Comparison of ENCODE assay signal across 10 cellular contexts in the genomic region with DNA sequence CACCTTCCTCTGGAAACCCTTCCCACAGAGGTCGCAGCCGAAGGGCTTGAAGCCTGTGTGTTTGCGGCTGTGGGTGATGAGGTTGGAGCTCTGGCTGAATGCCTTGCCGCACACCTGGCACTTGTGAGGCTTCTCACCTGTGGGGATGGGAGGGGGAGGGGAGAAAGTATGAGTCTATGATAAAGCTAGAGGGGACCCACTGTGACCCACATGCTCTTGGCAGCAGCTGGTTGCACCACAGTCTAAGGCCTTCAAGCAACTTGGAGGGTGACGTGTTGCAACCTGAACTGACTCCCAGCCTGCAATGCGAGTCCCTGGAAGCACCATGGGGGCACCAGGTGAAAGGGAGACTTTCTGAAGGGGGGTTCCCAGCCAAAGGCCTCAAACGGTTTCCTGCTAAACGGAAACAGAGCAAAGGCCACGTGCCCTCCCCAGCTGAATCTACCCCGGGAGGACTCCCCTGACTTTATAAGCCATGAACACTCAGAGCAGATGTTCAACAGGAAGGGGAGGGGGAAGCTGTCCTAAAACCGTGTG. TPM values are rescaled to one million over a fixed set of nuclear protein-coding genes. Genes with fewer than 3 reads are reported as not detected.
DNase-seq lines count a peak whose midpoint lies in the region; ATAC-seq and TF ChIP-seq lines count a peak whose summit lies in the region.
"Had no signal": no experiment of that assay in that cellular context is flagged by ENCODE, and none has a peak within 500 bp of the region (broad histone marks: within the 10 kb centered on the region; RNA-seq: fewer than 3 reads in every experiment).

No MANE protein-coding gene starts in this region.

- TF ChIP-seq CTCF in Loucy (conservative IDR thresholded peaks at IDR 0.05; ENCODE audit: low read length) (no peak), tibial nerve (IDR thresholded peaks at IDR 0.05) (no peak)

- peak overlapping the region; percentile 8 for H3K4me3 ChIP-seq in Loucy (ENCODE audit: low read length, poor library complexity, severe bottlenecking)
- H3K4me3 ChIP-seq in tibial nerve: no peak overlapping the region

- peak; percentile 67 for DNase-seq in activated CD8-positive, alpha-beta memory T cell treated with anti-CD3 and anti-CD28 coated beads, Interleukin-2, amount 50 U/mL, for 4 hours
- DNase-seq in stimulated activated CD4-positive, alpha-beta T cell treated with anti-CD3 and anti-CD28 coated beads, Interleukin-12 subunit alpha, Interleukin-12 subunit beta, amount 100 ng/mL, for 4 hours: peak; percentile 28
- DNase-seq in AG08395 (ENCODE audit: low spot score) (no peak), anterior cingulate cortex (lab: John Stamatoyannopoulos, UW) (no peak), tibial nerve (ENCODE audit: low spot score in 2 of 2) (no peak), NCI-H446 treated with DMSO at 0.1 percent for 48 hours (lab: John Stamatoyannopoulos, UW) (no peak)
- DNase-seq: NCI-H526, nucleus accumbens had no signal

- 55 to 65% methylated on average over 11 of the region's 11 CpGs for WGBS in tibial nerve, 2 donors

- no peak overlapping the region; the same call in 1 of the 2 replicates for H2AFZ ChIP-seq in Loucy (ENCODE audit: low read length)

- H3K9me3 ChIP-seq in Loucy (ENCODE audit: insufficient read depth, low read depth, low read length) (no peaks in the 10 kb centered on the region), tibial nerve (no peaks in the 10 kb centered on the region)

- H3K4me1 ChIP-seq in Loucy (ENCODE audit: insufficient read depth, low read length, poor library complexity, severe bottlenecking) (peaks cover 43% of the 10 kb centered on the region), tibial nerve (peaks cover 0 to 10% (median 4%) of the 10 kb centered on the region in 4 donors)

- H3K27me3 ChIP-seq in Loucy (ENCODE audit: insufficient read depth, low read length, poor library complexity, severe bottlenecking) (no peaks in the 10 kb centered on the region), tibial nerve (peaks cover 0 to 20% of the 10 kb centered on the region in 2 donors)

- peak overlapping the region; percentile 50 for H3K4me2 ChIP-seq in Loucy (ENCODE audit: low read depth, low read length, poor library complexity, severe bottlenecking)

- H4K20me1 ChIP-seq in Loucy (ENCODE audit: insufficient read depth, low read length, poor library complexity, severe bottlenecking): no peaks in the 10 kb centered on the region

- H3K79me2 ChIP-seq in Loucy (ENCODE audit: insufficient read depth, low read length): peaks cover 4% of the 10 kb centered on the region; the same call in 1 of the 2 replicates

- H3F3A ChIP-seq in Loucy (ENCODE audit: low read depth): no peaks in the 10 kb centered on the region

- H3K36me3 ChIP-seq in Loucy (ENCODE audit: insufficient read depth, low read length) (peaks cover 3% of the 10 kb centered on the region; the same call in 1 of the 2 replicates), tibial nerve (no peaks in the 10 kb centered on the region)

- peak; percentile 50 for ATAC-seq in GM18868 (IDR thresholded peaks at IDR 0.05; ENCODE audit: unreplicated experiment)

- no peak for TF ChIP-seq POLR2A in tibial nerve (IDR thresholded peaks at IDR 0.05)

- TF ChIP-seq EP300 in tibial nerve (IDR thresholded peaks at IDR 0.05): no peak

- H3K9me2 ChIP-seq in Loucy (replicated peaks; ENCODE audit: low read depth, low read length): no peaks in the 10 kb centered on the region

- H3K9ac ChIP-seq in Loucy (ENCODE audit: low read depth, low read length, poor library complexity, severe bottlenecking): peak overlapping the region; percentile 49

- H3K27ac ChIP-seq in tibial nerve: no peak overlapping the region

RNA-seq across cellular contexts. Expression of a gene that starts 10.6 kb away (rescaled TPM):
- total RNA-seq in tibial nerve: 1 to 10 TPM in 3 of 4 donors, under 1 TPM in 1; 0.30 to 1.3 (median 1.1) TPM

Comparison
In these comparisons a context has a peak if more than half of its experiments do, and no peak if none do; other contexts are left out.
1. DNase-seq: peak in activated CD8-positive, alpha-beta memory T cell treated with anti-CD3 and anti-CD28 coated beads, Interleukin-2, amount 50 U/mL, for 4 hours (single experiment) and stimulated activated CD4-positive, alpha-beta T cell treated with anti-CD3 and anti-CD28 coated beads, Interleukin-12 subunit alpha, Interleukin-12 subunit beta, amount 100 ng/mL, for 4 hours (single experiment); none in AG08395 (single experiment), anterior cingulate cortex (0 of 58), tibial nerve (0 of 2) and NCI-H446 treated with DMSO at 0.1 percent for 48 hours (single experiment).